Comparison of ENCODE assay signal across 8 cellular contexts in genomic region chr9:92947268-92948031, GRCh38. TPM values are rescaled to one million over a fixed set of nuclear protein-coding genes. Genes with fewer than 3 reads are reported as not detected.
A peak's percentile ranks its signal among the peaks of the same experiment; 100 is the strongest.
DNase-seq lines count a peak whose midpoint lies in the region; ATAC-seq lines count a peak whose summit lies in the region.

A gene with protein sequence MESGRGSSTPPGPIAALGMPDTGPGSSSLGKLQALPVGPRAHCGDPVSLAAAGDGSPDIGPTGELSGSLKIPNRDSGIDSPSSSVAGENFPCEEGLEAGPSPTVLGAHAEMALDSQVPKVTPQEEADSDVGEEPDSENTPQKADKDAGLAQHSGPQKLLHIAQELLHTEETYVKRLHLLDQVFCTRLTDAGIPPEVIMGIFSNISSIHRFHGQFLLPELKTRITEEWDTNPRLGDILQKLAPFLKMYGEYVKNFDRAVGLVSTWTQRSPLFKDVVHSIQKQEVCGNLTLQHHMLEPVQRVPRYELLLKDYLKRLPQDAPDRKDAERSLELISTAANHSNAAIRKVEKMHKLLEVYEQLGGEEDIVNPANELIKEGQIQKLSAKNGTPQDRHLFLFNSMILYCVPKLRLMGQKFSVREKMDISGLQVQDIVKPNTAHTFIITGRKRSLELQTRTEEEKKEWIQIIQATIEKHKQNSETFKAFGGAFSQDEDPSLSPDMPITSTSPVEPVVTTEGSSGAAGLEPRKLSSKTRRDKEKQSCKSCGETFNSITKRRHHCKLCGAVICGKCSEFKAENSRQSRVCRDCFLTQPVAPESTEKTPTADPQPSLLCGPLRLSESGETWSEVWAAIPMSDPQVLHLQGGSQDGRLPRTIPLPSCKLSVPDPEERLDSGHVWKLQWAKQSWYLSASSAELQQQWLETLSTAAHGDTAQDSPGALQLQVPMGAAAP (plus strand): TSS chr9:92947523. CDS start chr9:92976257, 28,734 bp downstream.

- DNase-seq in DMS 273 (lab: John Stamatoyannopoulos, UW; ENCODE audit: unreplicated experiment) = peak; percentile 69
- no peak for DNase-seq in DMS 273 treated with DMSO at 0.1 percent for 48 hours (lab: John Stamatoyannopoulos, UW)
- DNase-seq in SHP77 treated with DMSO at 0.1 percent for 48 hours (lab: John Stamatoyannopoulos, UW) = peak; percentile 34
- DNase-seq in astrocyte of the hippocampus (ENCODE audit: low read depth, low spot score) = peak; percentile 69
- no peak for DNase-seq in immature natural killer cell
- DNase-seq in stimulated activated CD4-positive, alpha-beta T cell treated with anti-CD3 and anti-CD28 coated beads, Interleukin-1b, Interleukin-23, amount 100 ng/mL, for 48 hours = peak; percentile 49

- H3K4me3 Mint-ChIP-seq in immature natural killer cell = peak within 1 kb of the TSS; percentile 46 to 81 (median 72)

- peaks cover 6 to 11% (median 11%) of the 10 kb centered on the region in 3 donors for H3K36me3 Mint-ChIP-seq in immature natural killer cell

- H3K27ac Mint-ChIP-seq in immature natural killer cell = peak within 1 kb of the TSS in 3 of 6 donors; percentile 35 to 83 (median 46)

- H3K9me3 Mint-ChIP-seq in immature natural killer cell = peaks cover 7 to 23% (median 14%) of the 10 kb centered on the region in 6 donors

- H3K4me1 Mint-ChIP-seq in immature natural killer cell = peaks cover 23 to 32% of the 10 kb centered on the region in 2 donors

- peaks cover 9 to 23% (median 20%) of the 10 kb centered on the region in 3 donors for H3K27me3 Mint-ChIP-seq in immature natural killer cell (ENCODE audit: low read depth in 3 of 3)

- no peak for ATAC-seq in GM18511 (IDR thresholded peaks at IDR 0.05; ENCODE audit: unreplicated experiment)
- no peak for ATAC-seq in HG02885 (IDR thresholded peaks at IDR 0.05; ENCODE audit: poor library complexity, unreplicated experiment)

RNA-seq across cellular contexts. Expression of the gene that starts here (rescaled TPM):
- 100 to 1,000 TPM in 1 of 3 donors, 10 to 100 TPM in 2; 46.9 to 137 (median 57.0) TPM for polyA plus RNA-seq in immature natural killer cell

Comparison
In these comparisons a context has a peak if more than half of its experiments do, and no peak if none do; other contexts are left out.
1. DNase-seq: peak in DMS 273 (single experiment), SHP77 treated with DMSO at 0.1 percent for 48 hours (single experiment), astrocyte of the hippocampus (single experiment) and stimulated activated CD4-positive, alpha-beta T cell treated with anti-CD3 and anti-CD28 coated beads, Interleukin-1b, Interleukin-23, amount 100 ng/mL, for 48 hours (single experiment); none in DMS 273 treated with DMSO at 0.1 percent for 48 hours (single experiment) and immature natural killer cell (0 of 3).